In genomic region chr9:100714372-100715099, GRCh38 we compare ENCODE assay signal across 8 cellular contexts.
DNase-seq lines count a peak whose midpoint lies in the region; ATAC-seq, FAIRE-seq and TF ChIP-seq lines count a peak whose summit lies in the region.

No MANE protein-coding gene starts in this region.

- no peak overlapping the region for H3K27ac ChIP-seq in A549

- H3K36me3 Mint-ChIP-seq in activated CD4-positive, alpha-beta T cell treated with anti-CD3 and anti-CD28 coated beads, Interleukin-2, amount 10 ng/mL, durations not matched to agents 7 days and 5 days (ENCODE audit: low read depth) = no peaks in the 10 kb centered on the region

- no peak overlapping the region for H3K27ac Mint-ChIP-seq in activated CD4-positive, alpha-beta T cell treated with anti-CD3 and anti-CD28 coated beads, Interleukin-2, amount 10 ng/mL, durations not matched to agents 7 days and 5 days

- peaks cover 2% of the 10 kb centered on the region for H3K27me3 Mint-ChIP-seq in activated CD4-positive, alpha-beta T cell treated with anti-CD3 and anti-CD28 coated beads, Interleukin-2, amount 10 ng/mL, durations not matched to agents 7 days and 5 days

- no peak for TF ChIP-seq EP300 in A549 (IDR thresholded peaks at IDR 0.05)

- H3K4me1 ChIP-seq in A549 = no peaks in the 10 kb centered on the region

- H3K9me3 ChIP-seq in A549 = no peaks in the 10 kb centered on the region; the same call in 2 of the 3 replicates

- peak; percentile 72 for TF ChIP-seq CTCF in A549 (IDR thresholded peaks at IDR 0.05)
- TF ChIP-seq CTCF in GM12873 (IDR thresholded peaks at IDR 0.05; ENCODE audit: insufficient read depth, low read depth, low read length, missing control alignments) = peak; percentile 87

- peaks cover 5% of the 10 kb centered on the region for H3K9me3 Mint-ChIP-seq in activated CD4-positive, alpha-beta T cell treated with anti-CD3 and anti-CD28 coated beads, Interleukin-2, amount 10 ng/mL, durations not matched to agents 7 days and 5 days

- peak; percentile 64 to 75 for TF ChIP-seq RAD21 in A549 (conservative IDR thresholded peaks at IDR 0.05 in 1 of 2, IDR thresholded peaks at IDR 0.05 in 1 of 2)

- peak; percentile 23 for FAIRE-seq in A549 (lab: Jason Lieb, UNC)

- no peak for TF ChIP-seq POLR2A in A549 (IDR thresholded peaks at IDR 0.05; ENCODE audit: low read length)

- DNase-seq in A549 (ENCODE audit: low read depth in 1 of 2, low spot score in 1 of 2) (peak; percentile 56 to 66), NCI-H2171 (lab: John Stamatoyannopoulos, UW) (peak; percentile 42), fibroblast of peridontal ligament (ENCODE audit: extremely low read depth) (peak; percentile 60), nucleus accumbens (lab: John Stamatoyannopoulos, UW) (peak in 54 of 56 donors; percentile 13 to 93 (median 69))
- DNase-seq in activated CD4-positive, alpha-beta T cell treated with anti-CD3 and anti-CD28 coated beads, Interleukin-2, amount 10 ng/mL, durations not matched to agents 7 days and 5 days = peak; percentile 62

- POLR2A ChIA-PET in A549 (lab: Yijun Ruan, JAX) = no interaction called here
- POLR2A ChIA-PET in activated CD4-positive, alpha-beta T cell treated with anti-CD3 and anti-CD28 coated beads, Interleukin-2, amount 10 ng/mL, durations not matched to agents 7 days and 5 days (lab: Charles Lee) = no interaction called here

- no peak overlapping the region for H3K4me3 Mint-ChIP-seq in activated CD4-positive, alpha-beta T cell treated with anti-CD3 and anti-CD28 coated beads, Interleukin-2, amount 10 ng/mL, durations not matched to agents 7 days and 5 days

- ATAC-seq in A549 (peak; percentile 90 to 94), HG02938 (IDR thresholded peaks at IDR 0.05; ENCODE audit: unreplicated experiment) (peak; percentile 90), GM21619 (IDR thresholded peaks at IDR 0.05; ENCODE audit: unreplicated experiment) (no peak)

- CTCF ChIA-PET in A549 (lab: Yijun Ruan, JAX) = interaction anchor here (0.6 to 3.0 kb wide), 22 partner anchors 10 to 855 kb away, joined by 3 to 11 read pairs (median 3); no protein-coding TSS in a partner anchor
- CTCF ChIA-PET in activated CD4-positive, alpha-beta T cell treated with anti-CD3 and anti-CD28 coated beads, Interleukin-2, amount 10 ng/mL, durations not matched to agents 7 days and 5 days (lab: Charles Lee) = interaction anchor here (0.7 kb wide), 1 partner anchor 23 kb away, joined by 3 read pairs; no protein-coding TSS in a partner anchor

- H3K4me3 ChIP-seq in A549 = no peak overlapping the region

- 53% methylated on average over 11 of the region's 11 CpGs for WGBS in A549 (ENCODE audit: missing lambda C conversion rate)

- H3K4me2 ChIP-seq in A549 = no peak overlapping the region

- no peaks in the 10 kb centered on the region for H3K4me1 Mint-ChIP-seq in activated CD4-positive, alpha-beta T cell treated with anti-CD3 and anti-CD28 coated beads, Interleukin-2, amount 10 ng/mL, durations not matched to agents 7 days and 5 days

TF ChIP-seq in A549, 52 proteins besides CTCF, POLR2A, EP300 and RAD21:
- no peak for TF ChIP-seq HMGXB4 (CRISPR knock-in tag; IDR thresholded peaks at IDR 0.05; ENCODE audit: borderline replicate concordance)
- no peak for TF ChIP-seq CBX2 (IDR thresholded peaks at IDR 0.05; ENCODE audit: borderline replicate concordance, low read depth)
- TF ChIP-seq USF2 (IDR thresholded peaks at IDR 0.05) = no peak
- no peak for TF ChIP-seq MYC (IDR thresholded peaks at IDR 0.05; ENCODE audit: borderline replicate concordance, low read length)
- TF ChIP-seq ATOH8 (CRISPR knock-in tag; IDR thresholded peaks at IDR 0.05; ENCODE audit: low read depth) = no peak
- TF ChIP-seq ZFP36 (IDR thresholded peaks at IDR 0.05; ENCODE audit: borderline replicate concordance, partially characterized antibody) = peak; percentile 14
- no peak for TF ChIP-seq HES2 (IDR thresholded peaks at IDR 0.05)
- peak; percentile 64 for TF ChIP-seq SMC3 (IDR thresholded peaks at IDR 0.05)
- no peak for TF ChIP-seq RFX5 (IDR thresholded peaks at IDR 0.05)
- no peak for TF ChIP-seq CHD2 (IDR thresholded peaks at IDR 0.05; ENCODE audit: low read length, partially characterized antibody)
- no peak for TF ChIP-seq CBX8 (IDR thresholded peaks at IDR 0.05)
- no peak for TF ChIP-seq BHLHE40 (IDR thresholded peaks at IDR 0.05; ENCODE audit: low read depth, low read length)
- no peak for TF ChIP-seq EHF (CRISPR knock-in tag; IDR thresholded peaks at IDR 0.05)
- TF ChIP-seq JUN (IDR thresholded peaks at IDR 0.05) = no peak
- no peak for TF ChIP-seq ZSCAN20 (CRISPR knock-in tag; IDR thresholded peaks at IDR 0.05)
- no peak for TF ChIP-seq RCOR1 (IDR thresholded peaks at IDR 0.05; ENCODE audit: low read depth, low read length)
- TF ChIP-seq CHD4 (IDR thresholded peaks at IDR 0.05; ENCODE audit: borderline replicate concordance) = no peak
